Comparison of ENCODE assay signal across 28 cellular contexts in genomic region chr3:116340680-116341216, GRCh38.
DNase-seq lines count a peak whose midpoint lies in the region; ATAC-seq, FAIRE-seq and TF ChIP-seq lines count a peak whose summit lies in the region.
"Had no signal": no experiment of that assay in that cellular context is flagged by ENCODE, and none has a peak within 500 bp of the region (broad histone marks: within the 10 kb centered on the region; RNA-seq: fewer than 3 reads in every experiment).

No MANE protein-coding gene starts in this region.

- 0% methylated on average over 1 of the region's 1 CpG for WGBS in GM12878 (ENCODE audit: insufficient coverage, insufficient replicate concordance, low lambda C conversion rate, missing lambda C conversion rate)
- 8% methylated on average over 1 of the region's 1 CpG for WGBS in smooth muscle cell (ENCODE audit: low lambda C conversion rate)
- no CpG with 5 or more reads among the region's 1 CpG for WGBS in trophoblast cell (ENCODE audit: extremely low coverage, insufficient coverage, insufficient read length)

- TF ChIP-seq EP300 in GM12878 (IDR thresholded peaks at IDR 0.05; ENCODE audit: borderline replicate concordance in 1 of 2, control insufficient read depth in 1 of 2, low read depth in 2 of 2, low read length in 2 of 2), result no peak

- no peak for TF ChIP-seq RAD21 in GM12878 (IDR thresholded peaks at IDR 0.05; ENCODE audit: insufficient read depth, low read depth, low read length)

- H3K4me3 ChIP-seq in GM12878 (no peak overlapping the region), smooth muscle cell (no peak overlapping the region), WERI-Rb-1 (ENCODE audit: low read depth, low read length) (no peak overlapping the region), trophoblast cell (ENCODE audit: low read depth, low read length) (no peak overlapping the region)
- H3K4me3 ChIP-seq: MG63, testis had no signal

- no peak overlapping the region for H4K8ac ChIP-seq in trophoblast cell (ENCODE audit: low read depth, low read length)

- TF ChIP-seq POLR2A in GM12878 (IDR thresholded peaks at IDR 0.05; ENCODE audit: low read depth, low read length), result no peak

- no TSS peak for BruUV-seq in GM12878 (replicated peaks; lab: Mats Ljungman, UMichigan)

- no peak overlapping the region for H4K12ac ChIP-seq in trophoblast cell (ENCODE audit: low read depth, low read length)

- H3K14ac ChIP-seq in trophoblast cell (ENCODE audit: low read length), result no peak overlapping the region

- H3K4me2 ChIP-seq in GM12878 (ENCODE audit: control insufficient read depth, insufficient read depth) (no peak overlapping the region), smooth muscle cell (peak overlapping the region; percentile 42), trophoblast cell (ENCODE audit: low read length) (no peak overlapping the region)

- no peak overlapping the region for H3K23ac ChIP-seq in trophoblast cell (ENCODE audit: low read length)

- H3K4ac ChIP-seq in trophoblast cell (ENCODE audit: low read depth, low read length), result no peak overlapping the region

- no peak overlapping the region for H2BK5ac ChIP-seq in trophoblast cell (ENCODE audit: low read depth, low read length, poor library complexity)

- H2AK5ac ChIP-seq in trophoblast cell (ENCODE audit: low read length), result no peak overlapping the region

- H3F3A ChIP-seq in smooth muscle cell (ENCODE audit: low read depth), result no peaks in the 10 kb centered on the region

- no peaks in the 10 kb centered on the region for H3K79me2 ChIP-seq in GM12878 (ENCODE audit: control insufficient read depth, insufficient read depth, low read length)
- H3K79me2 ChIP-seq in smooth muscle cell (ENCODE audit: low read depth), result no peaks in the 10 kb centered on the region
- H3K79me2 ChIP-seq in trophoblast cell (ENCODE audit: control insufficient read depth, insufficient read depth, low read length, poor library complexity), result no peaks in the 10 kb centered on the region

- peak; percentile 17 for DNase-seq in NCI-H82 (lab: John Stamatoyannopoulos, UW)
- no peak for DNase-seq in NCI-H82 treated with DMSO at 0.1 percent for 48 hours (lab: John Stamatoyannopoulos, UW; ENCODE audit: unreplicated experiment)
- DNase-seq in NCI-H69 (lab: John Stamatoyannopoulos, UW), result peak; percentile 20
- no peak for DNase-seq in GM12878 (ENCODE audit: low read depth, low spot score)
- no peak for DNase-seq in smooth muscle cell (lab: John Stamatoyannopoulos, UW; ENCODE audit: unreplicated experiment)
- DNase-seq in GM20000 (ENCODE audit: low spot score), result no peak
- no peak for DNase-seq in WERI-Rb-1
- no peak for DNase-seq in trophoblast cell
- DNase-seq: activated CD4-positive, alpha-beta T cell treated with anti-CD3 and anti-CD28 coated beads for 48 hours; activated gamma-delta T cell; activated naive CD8-positive, alpha-beta T cell treated with anti-CD3 and anti-CD28 coated beads, Interleukin-2, amount 10 ng/mL, durations not matched to agents 7 days and 5 days; activated T-cell treated with anti-CD3 and anti-CD28 coated beads, Interleukin-2, amount 50 U/mL, for 1 hour; CD4-positive, alpha-beta memory T cell; DMS 273 treated with DMSO at 0.1 percent for 48 hours; H7; KG1; MG63; naive thymus-derived CD8-positive, alpha-beta T cell; NCI-H1417 treated with DMSO at 0.1 percent for 48 hours; NCI-H2081 treated with DMSO at 0.1 percent for 48 hours; nucleus accumbens; SHP77 treated with DMSO at 0.1 percent for 48 hours; stimulated activated naive CD4-positive, alpha-beta T cell treated with Interleukin-2 at 50 U/mL for 16 hours; T-helper 2 cell; testis had no signal

- no peaks in the 10 kb centered on the region for H3K4me1 ChIP-seq in GM12878 (ENCODE audit: control insufficient read depth, insufficient read depth, low read length)
- peaks cover 4% of the 10 kb centered on the region for H3K4me1 ChIP-seq in smooth muscle cell (ENCODE audit: low read depth)
- H3K4me1 ChIP-seq in trophoblast cell (ENCODE audit: control insufficient read depth in 1 of 2, insufficient read depth in 2 of 2, low read length in 2 of 2), result no peaks in the 10 kb centered on the region
- H3K4me1 ChIP-seq: testis had no signal

- H3K27ac ChIP-seq in GM12878 (ENCODE audit: control insufficient read depth, insufficient read depth), result no peak overlapping the region
- H3K27ac ChIP-seq in smooth muscle cell (ENCODE audit: low read depth), result peak overlapping the region; percentile 78
- H3K27ac ChIP-seq in WERI-Rb-1, result no peak overlapping the region
- H3K27ac ChIP-seq in trophoblast cell (ENCODE audit: low read depth, low read length), result no peak overlapping the region
- H3K27ac ChIP-seq: testis had no signal

- H3K9me3 ChIP-seq in GM12878 (replicated peaks; ENCODE audit: control insufficient read depth, insufficient read depth, low read length) (no peaks in the 10 kb centered on the region), smooth muscle cell (replicated peaks; ENCODE audit: low read depth) (no peaks in the 10 kb centered on the region), WERI-Rb-1 (ENCODE audit: severe bottlenecking) (no peaks in the 10 kb centered on the region), trophoblast cell (ENCODE audit: insufficient read depth, low read depth, low read length) (no peaks in the 10 kb centered on the region)
- H3K9me3 ChIP-seq: MG63, testis had no signal

- intact Hi-C loops in GM12878 (cut with micrococcal nuclease; ENCODE audit: unreplicated experiment), result loop anchor here (5.0 kb wide), 1 partner anchor 73 kb away; no protein-coding TSS in a partner anchor

- POLR2A ChIA-PET in GM12878 (lab: Charles Lee), result interaction anchor here (0.8 to 1.2 kb wide), 2 partner anchors 11 to 55 kb away, joined by 3 to 4 read pairs; no protein-coding TSS in a partner anchor

- FAIRE-seq in GM12878 (lab: Jason Lieb, UNC), result no peak
- FAIRE-seq: HTR-8/SVneo, keratinocyte had no signal

- no peak overlapping the region for H4K91ac ChIP-seq in trophoblast cell (ENCODE audit: low read depth, low read length)

- in situ Hi-C loops in GM12878 (cut with MboI), result no loop called here

- no peak overlapping the region for H2BK120ac ChIP-seq in trophoblast cell (ENCODE audit: insufficient read depth, low read length, poor library complexity)

- no peak overlapping the region for H2AFZ ChIP-seq in GM12878 (ENCODE audit: control insufficient read depth, low read depth, low read length)
- no peak overlapping the region for H2AFZ ChIP-seq in smooth muscle cell (ENCODE audit: low read depth)
- no peak overlapping the region for H2AFZ ChIP-seq in trophoblast cell (ENCODE audit: insufficient read depth, low read length, poor library complexity)

- TF ChIP-seq CTCF in GM12878 (IDR thresholded peaks at IDR 0.05 in 2 of 3, conservative IDR thresholded peaks at IDR 0.05 in 1 of 3; ENCODE audit: control insufficient read depth in 2 of 3, extremely low read depth in 1 of 3, insufficient read depth in 1 of 3, low read depth in 3 of 3, low read length in 3 of 3), result no peak
- TF ChIP-seq CTCF in smooth muscle cell (IDR thresholded peaks at IDR 0.05; ENCODE audit: borderline replicate concordance, insufficient read depth, poor library complexity, severe bottlenecking), result no peak
- TF ChIP-seq CTCF in GM20000 (IDR thresholded peaks at IDR 0.05; ENCODE audit: extremely low read depth, missing control alignments), result no peak
- TF ChIP-seq CTCF in WERI-Rb-1 (IDR thresholded peaks at IDR 0.05; ENCODE audit: low read depth, low read length), result no peak

- no peak overlapping the region for H3K18ac ChIP-seq in trophoblast cell (ENCODE audit: low read length)

- SMC1A ChIA-PET in GM12878 (lab: Charles Lee; ENCODE audit: uncharacterized antibody, unreplicated experiment), result interaction anchor here (0.6 to 4.4 kb wide), 14 partner anchors 10 to 632 kb away, joined by 3 to 39 read pairs (median 4); no protein-coding TSS in a partner anchor

- CTCF ChIA-PET in GM12878 (lab: Yijun Ruan, JAX), result no interaction called here

- H3K79me1 ChIP-seq in trophoblast cell (ENCODE audit: low read length), result no peaks in the 10 kb centered on the region

- H4K20me1 ChIP-seq in GM12878 (ENCODE audit: control insufficient read depth, insufficient read depth) (no peaks in the 10 kb centered on the region), smooth muscle cell (ENCODE audit: low read depth) (no peaks in the 10 kb centered on the region)

- no peaks in the 10 kb centered on the region for H3K36me3 ChIP-seq in GM12878 (ENCODE audit: control insufficient read depth in 2 of 2, insufficient read depth in 2 of 2, low read length in 1 of 2)
- no peaks in the 10 kb centered on the region for H3K36me3 ChIP-seq in smooth muscle cell (ENCODE audit: low read depth)
- H3K36me3 ChIP-seq in WERI-Rb-1, result no peaks in the 10 kb centered on the region
- H3K36me3 ChIP-seq in trophoblast cell (ENCODE audit: control insufficient read depth in 1 of 2, insufficient read depth in 2 of 2, low read length in 2 of 2), result no peaks in the 10 kb centered on the region
- H3K36me3 ChIP-seq: MG63 had no signal

- ATAC-seq in GM12878, result peak; percentile 17
- ATAC-seq: naive thymus-derived CD8-positive, alpha-beta T cell; Panc1 had no signal

- H3K9ac ChIP-seq in GM12878 (ENCODE audit: control insufficient read depth, insufficient read depth, low read length), result no peak overlapping the region
- peak overlapping the region; percentile 12 for H3K9ac ChIP-seq in smooth muscle cell (ENCODE audit: low read depth)
- H3K9ac ChIP-seq in trophoblast cell (ENCODE audit: low read length), result no peak overlapping the region

- no peak overlapping the region for H2BK12ac ChIP-seq in trophoblast cell (ENCODE audit: low read length)

- RAD21 ChIA-PET in GM12878 (lab: Charles Lee; ENCODE audit: unreplicated experiment), result interaction anchor here (0.9 to 3.6 kb wide), 6 partner anchors 28 to 103 kb away, joined by 3 to 9 read pairs (median 4); no protein-coding TSS in a partner anchor

- H3K27me3 ChIP-seq in GM12878 (replicated peaks in 1 of 2; ENCODE audit: control insufficient read depth in 2 of 2, insufficient read depth in 2 of 2, low read length in 1 of 2) (no peaks in the 10 kb centered on the region), smooth muscle cell (ENCODE audit: low read depth) (no peaks in the 10 kb centered on the region), WERI-Rb-1 (ENCODE audit: insufficient read depth, low read depth, severe bottlenecking) (no peaks in the 10 kb centered on the region), trophoblast cell (ENCODE audit: insufficient read depth, low read length) (no peaks in the 10 kb centered on the region)
- H3K27me3 ChIP-seq: MG63, testis had no signal

TF ChIP-seq in GM12878, 131 proteins besides CTCF, POLR2A, EP300 and RAD21 (continues in another document):
- TF ChIP-seq POU2F2 (IDR thresholded peaks at IDR 0.05; ENCODE audit: borderline replicate concordance, low read depth, low read length), result no peak

Comparison
In these comparisons a context has a peak if more than half of its experiments do, and no peak if none do; other contexts are left out.
1. DNase-seq: peak in NCI-H82 (single experiment) and NCI-H69 (single experiment); none in NCI-H82 treated with DMSO at 0.1 percent for 48 hours (single experiment), GM12878 (single experiment), smooth muscle cell (single experiment), GM20000 (single experiment), WERI-Rb-1 (single experiment) and trophoblast cell (0 of 2).